ENCODE assay signal across 27 cellular contexts in genomic region chr20:55004044-55004443, GRCh38.
A peak's percentile ranks its signal among the peaks of the same experiment; 100 is the strongest.
DNase-seq lines count a peak whose midpoint lies in the region; ATAC-seq, FAIRE-seq and TF ChIP-seq lines count a peak whose summit lies in the region.
"Had no signal": no experiment of that assay in that cellular context is flagged by ENCODE, and none has a peak within 500 bp of the region (broad histone marks: within the 10 kb centered on the region; RNA-seq: fewer than 3 reads in every experiment).

No MANE protein-coding gene starts in this region.

- WGBS in heart left ventricle, 4 donors = 16 to 46% (median 28%) methylated on average over 3 of the region's 3 CpGs
- 44% methylated on average over 3 of the region's 3 CpGs for WGBS in right lobe of liver (ENCODE audit: insufficient coverage, low coverage, low lambda C conversion rate, missing lambda C conversion rate)

- peak; percentile 62 for FAIRE-seq in urothelium cell line (lab: Jason Lieb, UNC)
- FAIRE-seq: A204.1, K562, RCC 7860 had no signal

- H3K4me3 ChIP-seq in heart left ventricle (no peak overlapping the region), epithelial cell of proximal tubule (ENCODE audit: low read depth, low read length) (no peak overlapping the region), right lobe of liver (no peak overlapping the region)
- H3K4me3 ChIP-seq: breast epithelium, GM23338, K562, thoracic aorta had no signal

- H3K9me3 ChIP-seq in heart left ventricle (peaks cover 0 to 4% (median 0%) of the 10 kb centered on the region in 12 donors), right lobe of liver (no peaks in the 10 kb centered on the region)
- H3K9me3 ChIP-seq: breast epithelium, thoracic aorta had no signal

- ATAC-seq in heart left ventricle = peak in 3 of 4 donors; percentile 48 to 83 (median 48)
- ATAC-seq in Right ventricle myocardium inferior = no peak
- ATAC-seq in HG03280 (IDR thresholded peaks at IDR 0.05; ENCODE audit: unreplicated experiment) = no peak
- ATAC-seq in right lobe of liver = no peak
- ATAC-seq in HG03097 (IDR thresholded peaks at IDR 0.05; ENCODE audit: low FRiP score, unreplicated experiment) = no peak
- ATAC-seq: activated T-helper 17 cell treated with anti-CD3 and anti-CD28 coated beads, Interleukin-2, amount 50 U/mL, for 72 hours; GM23338; K562; left lobe of liver; naive thymus-derived CD4-positive, alpha-beta T cell had no signal

- TF ChIP-seq CTCF in heart left ventricle (IDR thresholded peaks at IDR 0.05) (peak in 7 of 12 donors; percentile 16 to 45 (median 24)), epithelial cell of proximal tubule (conservative IDR thresholded peaks at IDR 0.05; ENCODE audit: low read depth, low read length) (peak; percentile 34), right lobe of liver (IDR thresholded peaks at IDR 0.05) (no peak)

- peaks cover 0 to 4% (median 0%) of the 10 kb centered on the region in 12 donors for H3K4me1 ChIP-seq in heart left ventricle
- H3K4me1 ChIP-seq in right lobe of liver = no peaks in the 10 kb centered on the region
- H3K4me1 ChIP-seq: breast epithelium had no signal

- TF ChIP-seq POLR2A in heart left ventricle (IDR thresholded peaks at IDR 0.05) (no peak), right lobe of liver (IDR thresholded peaks at IDR 0.05) (no peak)

- no peak for DNase-seq in heart left ventricle
- DNase-seq in Right ventricle myocardium inferior (ENCODE audit: missing footprints) = no peak
- peak; percentile 79 for DNase-seq in NCI-H748 (lab: John Stamatoyannopoulos, UW; ENCODE audit: unreplicated experiment)
- DNase-seq in epithelial cell of proximal tubule (ENCODE audit: low read depth) = no peak
- DNase-seq in urothelium cell line (ENCODE audit: low spot score) = no peak
- DNase-seq in right lobe of liver = no peak
- DNase-seq: activated CD4-positive, alpha-beta memory T cell treated with anti-CD3 and anti-CD28 coated beads, Interleukin-2, amount 10 ng/mL, durations not matched to agents 7 days and 5 days; activated CD4-positive, CD25-positive, alpha-beta regulatory T cell treated with anti-CD3 and anti-CD28 coated beads, Interleukin-2, amount 50 U/mL, for 72 hours; activated naive CD4-positive, alpha-beta T cell treated with anti-CD3 and anti-CD28 coated beads, Interleukin-2, amount 50 U/mL, for 16 hours; amniotic stem cell; CD4-positive, alpha-beta memory T cell; DMS 273 treated with DMSO at 0.1 percent for 48 hours; MM.1S; naive thymus-derived CD4-positive, alpha-beta T cell; NCI-H510A; occipital lobe; stimulated activated naive CD4-positive, alpha-beta T cell treated with Interleukin-2 at 50 U/mL for 16 hours had no signal

- H3K36me3 ChIP-seq in heart left ventricle (no peaks in the 10 kb centered on the region), right lobe of liver (no peaks in the 10 kb centered on the region)
- H3K36me3 ChIP-seq: breast epithelium, thoracic aorta had no signal

- H3K27ac ChIP-seq in heart left ventricle (no peak overlapping the region), right lobe of liver (no peak overlapping the region)
- H3K27ac ChIP-seq: breast epithelium, thoracic aorta had no signal

- intact Hi-C loops in heart left ventricle (cut with DNase I) (no loop called here), Right ventricle myocardium inferior (cut with DNase I) (no loop called here), right lobe of liver (cut with DNase I) (no loop called here)

- H3K27me3 ChIP-seq in heart left ventricle (no peaks in the 10 kb centered on the region), right lobe of liver (no peaks in the 10 kb centered on the region)
- H3K27me3 ChIP-seq: breast epithelium had no signal

Comparison
In these comparisons a context has a peak if more than half of its experiments do, and no peak if none do; other contexts are left out.
1. ATAC-seq: peak in heart left ventricle (3 of 4); none in Right ventricle myocardium inferior (single experiment), HG03280 (single experiment), right lobe of liver (0 of 4) and HG03097 (single experiment).
2. CTCF ChIP-seq: peak in heart left ventricle (7 of 12) and epithelial cell of proximal tubule (single experiment); none in right lobe of liver (0 of 4).